ENCODE assay signal across 12 cellular contexts in the genomic region with DNA sequence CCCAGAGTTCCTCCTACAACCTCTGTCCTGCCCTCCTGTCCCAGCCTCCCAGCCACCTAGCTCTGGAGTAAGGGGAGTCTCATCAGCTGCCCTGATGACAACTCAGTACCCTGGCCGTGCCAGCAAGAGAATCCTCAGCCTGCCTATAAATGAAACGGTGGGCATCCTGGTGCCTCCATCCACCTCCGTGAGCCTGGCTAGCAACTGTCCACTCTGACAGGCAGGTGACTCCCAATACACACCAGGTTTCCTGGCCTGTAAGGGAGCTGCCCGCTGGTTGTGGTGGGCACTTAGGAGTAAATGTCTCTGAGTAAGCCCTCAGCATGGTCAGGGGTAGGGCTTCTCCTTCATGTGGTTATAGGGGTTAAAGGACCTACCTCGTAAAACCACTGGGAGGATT.
DNase-seq lines count a peak whose midpoint lies in the region; ATAC-seq lines count a peak whose summit lies in the region.
"Had no signal": no experiment of that assay in that cellular context is flagged by ENCODE, and none has a peak within 500 bp of the region (broad histone marks: within the 10 kb centered on the region; RNA-seq: fewer than 3 reads in every experiment).

No MANE protein-coding gene starts in this region.

- no peak overlapping the region for H3K27ac ChIP-seq in mesendoderm (ENCODE audit: low read depth, low read length)
- H3K27ac ChIP-seq: PC-9, SJSA1 had no signal

- peak overlapping the region; percentile 44 for H3K56ac ChIP-seq in mesendoderm (ENCODE audit: low read length)

- no peaks in the 10 kb centered on the region for H3K27me3 ChIP-seq in mesendoderm (ENCODE audit: insufficient read depth, low read length, poor library complexity)
- H3K27me3 ChIP-seq: MG63, SJSA1 had no signal

- H3K36me3 ChIP-seq in mesendoderm (ENCODE audit: control insufficient read depth, insufficient read depth, low read length): no peaks in the 10 kb centered on the region
- H3K36me3 ChIP-seq: MG63, SJSA1 had no signal

- H3K4me3 ChIP-seq in mesendoderm (ENCODE audit: low read length): no peak overlapping the region
- H3K4me3 ChIP-seq: A549, MG63, PC-9, SJSA1 had no signal

- H3K4me1 Mint-ChIP-seq in T-helper 17 cell: peaks cover 5% of the 10 kb centered on the region
- H3K4me1 Mint-ChIP-seq: CD4-positive, alpha-beta memory T cell had no signal

- H2BK120ac ChIP-seq in mesendoderm (ENCODE audit: low read depth, low read length): peak overlapping the region; percentile 7

- peaks cover 30% of the 10 kb centered on the region for H3K27me3 Mint-ChIP-seq in T-helper 17 cell

- H3K4me3 Mint-ChIP-seq in T-helper 17 cell: no peak overlapping the region
- H3K4me3 Mint-ChIP-seq: CD4-positive, alpha-beta memory T cell had no signal

- no peak overlapping the region for H3K27ac Mint-ChIP-seq in T-helper 17 cell

- no peak overlapping the region for H2BK5ac ChIP-seq in mesendoderm (ENCODE audit: low read length)

- H2AK5ac ChIP-seq in mesendoderm (ENCODE audit: low read length): no peak overlapping the region

- no peak overlapping the region for H4K8ac ChIP-seq in mesendoderm (ENCODE audit: low read depth, low read length)

- H3K36me3 Mint-ChIP-seq in T-helper 17 cell (ENCODE audit: low read depth): no peaks in the 10 kb centered on the region
- H3K36me3 Mint-ChIP-seq: CD4-positive, alpha-beta memory T cell had no signal

- WGBS in mesendoderm (ENCODE audit: extremely low coverage, insufficient coverage, low lambda C conversion rate): no CpG with 5 or more reads among the region's 5 CpGs

- H4K5ac ChIP-seq in mesendoderm (ENCODE audit: low read length): no peak overlapping the region

- H3K9ac ChIP-seq in mesendoderm (ENCODE audit: low read length): no peak overlapping the region

- H3K4me1 ChIP-seq in mesendoderm (ENCODE audit: control insufficient read depth, low read depth, low read length): peaks cover 15% of the 10 kb centered on the region
- H3K4me1 ChIP-seq: A549 had no signal

- H3K79me2 ChIP-seq in mesendoderm (ENCODE audit: control insufficient read depth, insufficient read depth, low read length): no peaks in the 10 kb centered on the region

- DNase-seq in T-helper 17 cell (no peak), mesendoderm (no peak), globus pallidus (ENCODE audit: low spot score) (no peak), anterior cingulate cortex (lab: John Stamatoyannopoulos, UW) (no peak)

- ATAC-seq in GM19395 (IDR thresholded peaks at IDR 0.05; ENCODE audit: unreplicated experiment) (peak; percentile 6), GM21619 (IDR thresholded peaks at IDR 0.05; ENCODE audit: unreplicated experiment) (peak; percentile 8), T-helper 17 cell (peak; percentile 18), GM18517 (IDR thresholded peaks at IDR 0.05; ENCODE audit: unreplicated experiment) (no peak)

- no peak overlapping the region for H3K4me2 ChIP-seq in mesendoderm (ENCODE audit: low read length)
- H3K4me2 ChIP-seq: A549, PC-9 had no signal

- no peaks in the 10 kb centered on the region for H3K9me3 ChIP-seq in T-helper 17 cell (ENCODE audit: control insufficient read depth, low read length, poor library complexity, severe bottlenecking)
- H3K9me3 ChIP-seq: A549, MG63, SJSA1 had no signal

- no peaks in the 10 kb centered on the region for H3K79me1 ChIP-seq in mesendoderm (ENCODE audit: low read length)

- no peak overlapping the region for H3K23ac ChIP-seq in mesendoderm (ENCODE audit: low read length)

- H3K4ac ChIP-seq in mesendoderm (ENCODE audit: low read depth, low read length): peak overlapping the region; percentile 6

- no peak overlapping the region for H2BK15ac ChIP-seq in mesendoderm (replicated peaks; ENCODE audit: low read depth)

- peak overlapping the region; percentile 1 for H3K18ac ChIP-seq in mesendoderm (ENCODE audit: low read length)
